Comparison of ENCODE assay signal across 8 cellular contexts in the genomic region with DNA sequence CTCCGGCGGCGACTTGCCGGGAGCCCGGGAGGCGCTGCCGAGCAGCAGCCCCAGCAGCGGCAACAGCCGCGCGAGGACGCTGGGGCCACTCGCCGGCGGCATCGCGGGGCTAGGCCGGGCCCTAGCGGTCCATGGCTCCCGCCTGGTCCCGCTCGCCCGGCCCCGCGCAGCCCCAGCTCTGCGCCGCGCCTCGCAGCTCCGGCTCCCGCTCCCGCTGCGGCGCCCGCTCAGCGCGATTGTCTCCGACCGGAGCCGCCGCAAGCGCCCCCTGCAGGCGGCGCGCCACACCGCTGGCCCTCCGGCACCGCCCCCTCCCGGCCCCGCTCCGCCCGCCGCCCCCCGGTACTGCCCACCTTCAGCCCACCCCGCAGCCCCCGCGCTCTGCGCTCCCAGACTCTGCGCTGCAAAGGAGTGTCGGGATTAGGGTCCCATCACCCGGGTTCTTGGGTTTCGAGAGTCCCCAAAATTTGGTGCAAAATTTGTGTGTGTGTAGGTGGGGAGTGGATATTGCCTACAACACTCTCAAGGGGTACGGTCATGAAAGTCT. TPM values are rescaled to one million over a fixed set of nuclear protein-coding genes. Genes with fewer than 3 reads are reported as not detected.
A peak's percentile ranks its signal among the peaks of the same experiment; 100 is the strongest.
DNase-seq lines count a peak whose midpoint lies in the region; FAIRE-seq and TF ChIP-seq lines count a peak whose summit lies in the region.

A gene (minus strand): TSS at position 241 of the 547 bp plus-strand sequence. CDS start 139 bp downstream, at position 102.

- no peaks in the 10 kb centered on the region for H3K9me3 Mint-ChIP-seq in activated naive CD4-positive, alpha-beta T cell treated with anti-CD3 and anti-CD28 coated beads, Interleukin-2, amount 50 U/mL, for 24 hours
- no peaks in the 10 kb centered on the region for H3K9me3 Mint-ChIP-seq in osteocyte (ENCODE audit: unreplicated experiment)

- FAIRE-seq in urothelium cell line (lab: Jason Lieb, UNC): no peak

- peaks cover 12% of the 10 kb centered on the region for H3K27me3 Mint-ChIP-seq in activated naive CD4-positive, alpha-beta T cell treated with anti-CD3 and anti-CD28 coated beads, Interleukin-2, amount 50 U/mL, for 24 hours
- peaks cover 28% of the 10 kb centered on the region for H3K27me3 Mint-ChIP-seq in osteocyte (ENCODE audit: unreplicated experiment)

- peak within 1 kb of the TSS; percentile 76 for H3K4me3 Mint-ChIP-seq in activated naive CD4-positive, alpha-beta T cell treated with anti-CD3 and anti-CD28 coated beads, Interleukin-2, amount 50 U/mL, for 24 hours
- peak within 1 kb of the TSS; percentile 79 for H3K4me3 Mint-ChIP-seq in osteocyte (ENCODE audit: unreplicated experiment)

- H3K27ac Mint-ChIP-seq in activated naive CD4-positive, alpha-beta T cell treated with anti-CD3 and anti-CD28 coated beads, Interleukin-2, amount 50 U/mL, for 24 hours: no peak within 1 kb of the TSS
- H3K27ac Mint-ChIP-seq in osteocyte (ENCODE audit: unreplicated experiment): no peak within 1 kb of the TSS

- peak; percentile 85 for DNase-seq in HuH-7 (ENCODE audit: low spot score)
- DNase-seq in SK-MEL-5 (ENCODE audit: low read depth, low spot score): peak; percentile 56
- DNase-seq in head of caudate nucleus: peak in 38 of 42 donors; percentile 30 to 85 (median 68)
- peak; percentile 92 for DNase-seq in osteocyte (ENCODE audit: extremely low spot score, unreplicated experiment)
- DNase-seq in urothelium cell line (ENCODE audit: low spot score): peak; percentile 92
- DNase-seq in SIG-M5 treated with dmso at 0.1 percent for 504 hours (lab: John Stamatoyannopoulos, UW; ENCODE audit: unreplicated experiment): no peak

- H3K36me3 Mint-ChIP-seq in activated naive CD4-positive, alpha-beta T cell treated with anti-CD3 and anti-CD28 coated beads, Interleukin-2, amount 50 U/mL, for 24 hours: no peaks in the 10 kb centered on the region
- H3K36me3 Mint-ChIP-seq in osteocyte (ENCODE audit: unreplicated experiment): no peaks in the 10 kb centered on the region

- peak; percentile 83 for TF ChIP-seq CTCF in GM12874 (IDR thresholded peaks at IDR 0.05; ENCODE audit: insufficient read depth, low read depth, low read length)
- TF ChIP-seq CTCF in osteocyte (IDR thresholded peaks at IDR 0.05): peak; percentile 92

- peaks cover 4% of the 10 kb centered on the region for H3K4me1 Mint-ChIP-seq in activated naive CD4-positive, alpha-beta T cell treated with anti-CD3 and anti-CD28 coated beads, Interleukin-2, amount 50 U/mL, for 24 hours
- H3K4me1 Mint-ChIP-seq in osteocyte (ENCODE audit: unreplicated experiment): peaks cover 17% of the 10 kb centered on the region

- in situ Hi-C loops in SK-MEL-5 (cut with HindIII; ENCODE audit: low pct_unique_long_range_greater_than_20kb, low sequenced_read_pairs): no loop called here

- intact Hi-C loops in head of caudate nucleus (cut with DNase I): no loop called here

RNA-seq across cellular contexts. Expression of the gene that starts here (rescaled TPM):
- 5.0 and 5.3 TPM in 2 replicates for total RNA-seq in SK-MEL-5 (2014; rRNA removed; shearing (Covaris generic))
- polyA plus RNA-seq in SK-MEL-5 (2015; cell fraction: cytosol; rRNA removed): 9.3 and 9.8 TPM in 2 replicates
- polyA plus RNA-seq in SK-MEL-5 (2015; cell fraction: nucleus; rRNA removed): 2.1 and 2.4 TPM in 2 replicates
- total RNA-seq in osteocyte: 26.1 and 26.9 TPM in 2 replicates
